ENCODE assay signal across 8 cellular contexts in the genomic region with DNA sequence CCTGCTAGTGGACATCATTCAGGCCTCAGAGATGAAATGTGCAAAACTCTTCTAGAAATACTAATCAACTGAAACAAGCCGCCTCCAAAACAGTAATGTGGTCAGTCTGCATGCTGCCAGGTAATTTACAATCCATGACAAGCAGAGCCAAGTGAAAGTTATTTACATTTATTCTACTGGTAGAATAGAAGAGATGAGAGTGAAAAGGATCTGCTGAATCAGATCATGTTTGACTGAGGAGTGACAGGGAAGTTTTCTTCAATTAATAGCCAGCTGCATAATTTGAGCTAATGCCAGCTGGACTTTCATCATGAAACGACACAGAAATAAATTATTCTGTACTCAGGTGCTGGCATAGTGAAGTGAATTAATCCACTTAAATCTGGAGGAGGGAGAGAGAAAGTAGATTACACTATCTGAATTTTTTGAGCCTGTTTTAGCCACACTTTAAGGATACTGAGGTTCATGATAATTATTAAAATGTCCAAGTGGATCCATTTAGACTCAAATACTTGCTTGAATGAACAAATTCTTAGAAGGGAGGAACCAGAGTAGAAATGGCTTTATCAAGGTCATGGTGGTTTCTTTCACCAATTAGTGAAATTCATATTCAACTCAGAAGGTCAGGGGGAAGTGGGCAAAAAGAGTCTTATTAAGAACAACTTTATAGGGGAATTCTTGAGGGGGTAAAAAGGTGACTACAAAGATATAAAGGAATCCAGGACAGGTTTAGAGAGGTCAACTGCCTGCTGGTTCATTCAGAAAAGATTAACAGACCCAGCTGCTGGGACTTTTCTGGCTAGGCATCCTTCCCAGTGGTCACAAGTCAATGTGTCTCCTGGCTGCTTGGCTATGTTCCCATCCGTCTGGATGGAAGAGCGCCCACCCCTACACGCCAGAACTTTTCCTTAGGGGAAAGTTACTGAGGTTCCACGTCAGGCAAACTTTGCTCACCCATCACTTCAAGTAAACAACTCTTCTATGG.
DNase-seq lines count a peak whose midpoint lies in the region; ATAC-seq, FAIRE-seq and TF ChIP-seq lines count a peak whose summit lies in the region.

No MANE protein-coding gene starts in this region.

- H3K4me2 ChIP-seq in GM12878 (ENCODE audit: control insufficient read depth, insufficient read depth): no peak overlapping the region
- H3K4me2 ChIP-seq in Karpas-422 (ENCODE audit: low read depth, low read length, poor library complexity, severe bottlenecking): no peak overlapping the region
- no peak overlapping the region for H3K4me2 ChIP-seq in osteoblast (ENCODE audit: insufficient read depth, low read length)

- no peak for TF ChIP-seq POLR2A in GM12878 (IDR thresholded peaks at IDR 0.05; ENCODE audit: low read depth, low read length)

- no peaks in the 10 kb centered on the region for H3K36me3 ChIP-seq in GM12878 (ENCODE audit: control insufficient read depth in 2 of 2, insufficient read depth in 2 of 2, low read length in 1 of 2)
- no peaks in the 10 kb centered on the region for H3K36me3 ChIP-seq in Karpas-422 (ENCODE audit: insufficient read depth, low read length)
- H3K36me3 ChIP-seq in osteoblast (ENCODE audit: insufficient read depth, low read length): no peaks in the 10 kb centered on the region

- H3K9ac ChIP-seq in GM12878 (ENCODE audit: control insufficient read depth, insufficient read depth, low read length) (no peak overlapping the region), Karpas-422 (ENCODE audit: low read length) (no peak overlapping the region)

- no TSS peak for BruUV-seq in GM12878 (replicated peaks; lab: Mats Ljungman, UMichigan)

- intact Hi-C loops in GM12878 (cut with micrococcal nuclease; ENCODE audit: unreplicated experiment) (no loop called here), natural killer cell (cut with micrococcal nuclease) (no loop called here)

- H3K4me1 Mint-ChIP-seq in natural killer cell: no peaks in the 10 kb centered on the region

- SMC1A ChIA-PET in GM12878 (lab: Charles Lee; ENCODE audit: uncharacterized antibody, unreplicated experiment): interaction anchor here (0.9 to 1.5 kb wide), 4 partner anchors 10 to 34 kb away, joined by 3 to 7 read pairs (median 4); no protein-coding TSS in a partner anchor

- H3K4me1 ChIP-seq in GM12878 (ENCODE audit: control insufficient read depth, insufficient read depth, low read length) (no peaks in the 10 kb centered on the region), Karpas-422 (ENCODE audit: low read length) (no peaks in the 10 kb centered on the region), osteoblast (ENCODE audit: insufficient read depth, low read length) (no peaks in the 10 kb centered on the region)

- H3K4me3 Mint-ChIP-seq in natural killer cell: no peak overlapping the region

- H3K36me3 Mint-ChIP-seq in natural killer cell: no peaks in the 10 kb centered on the region

- POLR2A ChIA-PET in GM12878 (lab: Charles Lee): no interaction called here

- TF ChIP-seq EP300 in GM12878 (IDR thresholded peaks at IDR 0.05; ENCODE audit: borderline replicate concordance in 1 of 2, control insufficient read depth in 1 of 2, low read depth in 2 of 2, low read length in 2 of 2): no peak

- no peaks in the 10 kb centered on the region for H3K79me2 ChIP-seq in GM12878 (ENCODE audit: control insufficient read depth, insufficient read depth, low read length)
- no peaks in the 10 kb centered on the region for H3K79me2 ChIP-seq in Karpas-422 (ENCODE audit: low read length)
- no peaks in the 10 kb centered on the region for H3K79me2 ChIP-seq in osteoblast (ENCODE audit: insufficient read depth, low read length)

- H2AFZ ChIP-seq in GM12878 (ENCODE audit: control insufficient read depth, low read depth, low read length) (no peak overlapping the region), Karpas-422 (ENCODE audit: low read length) (no peak overlapping the region), osteoblast (ENCODE audit: low read length) (no peak overlapping the region)

- H3K9me3 Mint-ChIP-seq in natural killer cell: no peaks in the 10 kb centered on the region

- H3K9me3 ChIP-seq in GM12878 (replicated peaks; ENCODE audit: control insufficient read depth, insufficient read depth, low read length) (no peaks in the 10 kb centered on the region), Karpas-422 (ENCODE audit: low read length) (no peaks in the 10 kb centered on the region), osteoblast (ENCODE audit: low read depth, low read length) (no peaks in the 10 kb centered on the region)

- FAIRE-seq in GM12878 (lab: Jason Lieb, UNC): no peak

- WGBS in GM12878 (ENCODE audit: insufficient coverage, insufficient replicate concordance, low lambda C conversion rate, missing lambda C conversion rate): 82% methylated on average over 6 of the region's 6 CpGs

- in situ Hi-C loops in GM12878 (cut with MboI): no loop called here

- TF ChIP-seq CTCF in GM12878 (IDR thresholded peaks at IDR 0.05 in 2 of 3, conservative IDR thresholded peaks at IDR 0.05 in 1 of 3; ENCODE audit: control insufficient read depth in 2 of 3, extremely low read depth in 1 of 3, insufficient read depth in 1 of 3, low read depth in 3 of 3, low read length in 3 of 3): no peak
- TF ChIP-seq CTCF in osteoblast (IDR thresholded peaks at IDR 0.05; ENCODE audit: extremely low read depth, low read depth, low read length): no peak
- TF ChIP-seq CTCF in natural killer cell (IDR thresholded peaks at IDR 0.05): no peak

- RAD21 ChIA-PET in GM12878 (lab: Charles Lee; ENCODE audit: unreplicated experiment): interaction anchor here (1.0 kb wide), 1 partner anchor 16 kb away, joined by 3 read pairs; no protein-coding TSS in a partner anchor

- H3K27me3 Mint-ChIP-seq in natural killer cell (ENCODE audit: low read depth in 2 of 2): no peaks in the 10 kb centered on the region

- no peaks in the 10 kb centered on the region for H3K9me2 ChIP-seq in Karpas-422 (replicated peaks; ENCODE audit: insufficient read depth, low read length)

- peak; percentile 47 for DNase-seq in NCI-H1105 (lab: John Stamatoyannopoulos, UW)
- no peak for DNase-seq in GM12878 (ENCODE audit: low read depth, low spot score)
- peak; percentile 89 for DNase-seq in kidney tubule cell (ENCODE audit: low spot score)
- DNase-seq in stimulated activated CD8-positive, alpha-beta memory T cell treated with anti-CD3 and anti-CD28 coated beads, Interleukin-4, amount 100 ng/mL, for 48 hours: no peak
- DNase-seq in Karpas-422: no peak
- DNase-seq in osteoblast (ENCODE audit: insufficient read length, low spot score, missing footprints): no peak
- no peak for DNase-seq in natural killer cell

- CTCF ChIA-PET in GM12878 (lab: Yijun Ruan, JAX): interaction anchor here (1.0 to 1.4 kb wide), 2 partner anchors 12 to 117 kb away, joined by 3 read pairs; no protein-coding TSS in a partner anchor

- H3K27ac ChIP-seq in GM12878 (ENCODE audit: control insufficient read depth, insufficient read depth) (no peak overlapping the region), temporal lobe (ENCODE audit: low read depth, low read length) (peak overlapping the region; percentile 68), Karpas-422 (ENCODE audit: low read length) (no peak overlapping the region), osteoblast (ENCODE audit: low read depth, low read length) (no peak overlapping the region)

- H3K27me3 ChIP-seq in GM12878 (replicated peaks in 1 of 2; ENCODE audit: control insufficient read depth in 2 of 2, insufficient read depth in 2 of 2, low read length in 1 of 2) (no peaks in the 10 kb centered on the region), Karpas-422 (ENCODE audit: low read length) (0 out of 2 replicates have a peak, but pooled peaks cover 2% of the 10 kb centered on the region), osteoblast (ENCODE audit: insufficient read depth, low read length) (no peaks in the 10 kb centered on the region)

- no peak overlapping the region for H3K27ac Mint-ChIP-seq in natural killer cell

- no peaks in the 10 kb centered on the region for H4K20me1 ChIP-seq in GM12878 (ENCODE audit: control insufficient read depth, insufficient read depth)
- 0 out of 2 replicates have a peak, but pooled peaks cover 5% of the 10 kb centered on the region for H4K20me1 ChIP-seq in Karpas-422 (ENCODE audit: insufficient read depth, low read depth, low read length)
- H4K20me1 ChIP-seq in osteoblast (ENCODE audit: insufficient read depth, low read length): no peaks in the 10 kb centered on the region

- TF ChIP-seq RAD21 in GM12878 (IDR thresholded peaks at IDR 0.05; ENCODE audit: insufficient read depth, low read depth, low read length): no peak

- ATAC-seq in GM12878 (peak; percentile 75), natural killer cell (no peak)

- H3K4me3 ChIP-seq in GM12878 (no peak overlapping the region), Karpas-422 (ENCODE audit: low read length) (no peak overlapping the region), osteoblast (ENCODE audit: insufficient read depth, low read length) (no peak overlapping the region)

TF ChIP-seq in GM12878, 131 proteins besides CTCF, POLR2A, EP300 and RAD21:
- TF ChIP-seq MTA2 (IDR thresholded peaks at IDR 0.05; ENCODE audit: low read depth): peak; percentile 27; the same call in 1 of the 2 replicates
- TF ChIP-seq JUND (IDR thresholded peaks at IDR 0.05; ENCODE audit: low read depth, low read length): no peak
- TF ChIP-seq, protein P1, sequence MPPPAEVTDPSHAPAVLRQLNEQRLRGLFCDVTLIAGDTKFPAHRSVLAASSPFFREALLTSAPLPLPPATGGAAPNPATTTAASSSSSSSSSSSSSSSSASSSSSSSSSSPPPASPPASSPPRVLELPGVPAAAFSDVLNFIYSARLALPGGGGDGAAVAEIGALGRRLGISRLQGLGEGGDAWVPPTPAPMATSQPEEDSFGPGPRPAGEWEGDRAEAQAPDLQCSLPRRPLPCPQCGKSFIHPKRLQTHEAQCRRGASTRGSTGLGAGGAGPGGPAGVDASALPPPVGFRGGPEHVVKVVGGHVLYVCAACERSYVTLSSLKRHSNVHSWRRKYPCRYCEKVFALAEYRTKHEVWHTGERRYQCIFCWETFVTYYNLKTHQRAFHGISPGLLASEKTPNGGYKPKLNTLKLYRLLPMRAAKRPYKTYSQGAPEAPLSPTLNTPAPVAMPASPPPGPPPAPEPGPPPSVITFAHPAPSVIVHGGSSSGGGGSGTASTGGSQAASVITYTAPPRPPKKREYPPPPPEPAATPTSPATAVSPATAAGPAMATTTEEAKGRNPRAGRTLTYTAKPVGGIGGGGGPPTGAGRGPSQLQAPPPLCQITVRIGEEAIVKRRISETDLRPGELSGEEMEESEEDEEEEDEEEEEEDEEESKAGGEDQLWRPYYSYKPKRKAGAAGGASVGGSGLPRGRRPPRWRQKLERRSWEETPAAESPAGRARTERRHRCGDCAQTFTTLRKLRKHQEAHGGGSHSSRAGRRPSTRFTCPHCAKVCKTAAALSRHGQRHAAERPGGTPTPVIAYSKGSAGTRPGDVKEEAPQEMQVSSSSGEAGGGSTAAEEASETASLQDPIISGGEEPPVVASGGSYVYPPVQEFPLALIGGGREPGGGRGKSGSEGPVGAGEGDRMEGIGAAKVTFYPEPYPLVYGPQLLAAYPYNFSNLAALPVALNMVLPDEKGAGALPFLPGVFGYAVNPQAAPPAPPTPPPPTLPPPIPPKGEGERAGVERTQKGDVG (CRISPR knock-in tag; IDR thresholded peaks at IDR 0.05): no peak
- peak; percentile 82 for TF ChIP-seq NR2F1 (conservative IDR thresholded peaks at IDR 0.05)
TF ChIP-seq in GM12878: peak in this region for 2.

Comparison
In these comparisons a context has a peak if more than half of its experiments do, and no peak if none do; other contexts are left out.
1. DNase-seq: peak in NCI-H1105 (single experiment) and kidney tubule cell (single experiment); none in GM12878 (single experiment), stimulated activated CD8-positive, alpha-beta memory T cell treated with anti-CD3 and anti-CD28 coated beads, Interleukin-4, amount 100 ng/mL, for 48 hours (single experiment), Karpas-422 (single experiment), osteoblast (single experiment) and natural killer cell (single experiment).